7 cellular contexts compared by ENCODE assay signal in the genomic region with DNA sequence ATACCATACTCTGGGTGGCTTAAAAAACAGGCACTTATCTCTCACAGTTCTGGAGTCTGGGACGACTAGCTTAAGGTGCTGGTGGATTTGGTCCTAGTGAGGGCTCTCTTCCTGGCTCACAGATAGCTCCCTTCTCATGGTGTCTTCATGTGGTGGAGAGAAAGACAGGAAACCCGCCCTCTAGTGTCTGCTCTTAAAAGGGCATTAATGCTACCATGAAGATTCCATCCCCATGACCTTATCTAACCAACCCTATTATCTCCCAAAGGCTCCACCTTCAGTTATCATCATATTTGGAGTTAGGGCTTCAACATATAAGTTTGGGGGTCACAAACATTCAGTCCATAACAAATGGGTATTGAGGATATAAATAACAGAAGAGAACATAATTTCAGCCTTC.
A peak's percentile ranks its signal among the peaks of the same experiment; 100 is the strongest.
DNase-seq lines count a peak whose midpoint lies in the region; ATAC-seq and TF ChIP-seq lines count a peak whose summit lies in the region.

No MANE protein-coding gene starts in this region.

- H3K4me1 ChIP-seq in lower lobe of right lung: no peaks in the 10 kb centered on the region

- TF ChIP-seq CTCF in lower lobe of right lung (IDR thresholded peaks at IDR 0.05): peak; percentile 33

- no peaks in the 10 kb centered on the region for H3K36me3 ChIP-seq in lower lobe of right lung

- no peaks in the 10 kb centered on the region for H3K4me1 Mint-ChIP-seq in effector memory CD8-positive, alpha-beta T cell (ENCODE audit: low read depth in 2 of 2)

- H3K9me3 ChIP-seq in lower lobe of right lung: no peaks in the 10 kb centered on the region

- intact Hi-C loops in lower lobe of right lung (cut with DNase I): no loop called here

- DNase-seq in SW480 (ENCODE audit: low spot score) (peak; percentile 16), lower lobe of right lung (no peak), NCI-H2171 treated with DMSO at 0.1 percent for 48 hours (lab: John Stamatoyannopoulos, UW) (no peak)
- DNase-seq in effector memory CD8-positive, alpha-beta T cell: no peak

- H3K27ac Mint-ChIP-seq in effector memory CD8-positive, alpha-beta T cell: no peak overlapping the region

- H3K27me3 Mint-ChIP-seq in effector memory CD8-positive, alpha-beta T cell: no peaks in the 10 kb centered on the region

- ATAC-seq in GM19023 (IDR thresholded peaks at IDR 0.05; ENCODE audit: unreplicated experiment): peak; percentile 70
- ATAC-seq in HG03175 (IDR thresholded peaks at IDR 0.05; ENCODE audit: unreplicated experiment): peak; percentile 80
- ATAC-seq in lower lobe of right lung: peak in 1 of 2 donors; percentile 53
- ATAC-seq in effector memory CD8-positive, alpha-beta T cell (replicated peaks): no peak
- no peak for ATAC-seq in GM21423 (IDR thresholded peaks at IDR 0.05; ENCODE audit: unreplicated experiment)

- no peak overlapping the region for H3K4me3 Mint-ChIP-seq in effector memory CD8-positive, alpha-beta T cell

- no peaks in the 10 kb centered on the region for H3K9me3 Mint-ChIP-seq in effector memory CD8-positive, alpha-beta T cell

- H3K36me3 Mint-ChIP-seq in effector memory CD8-positive, alpha-beta T cell (ENCODE audit: insufficient read depth): no peaks in the 10 kb centered on the region

- no peak overlapping the region for H3K27ac ChIP-seq in lower lobe of right lung

- H3K4me3 ChIP-seq in lower lobe of right lung: no peak overlapping the region

- H3K27me3 ChIP-seq in lower lobe of right lung (ENCODE audit: low read depth): no peaks in the 10 kb centered on the region

Comparison
In these comparisons a context has a peak if more than half of its experiments do, and no peak if none do; other contexts are left out.
1. ATAC-seq: peak in GM19023 (single experiment) and HG03175 (single experiment); none in effector memory CD8-positive, alpha-beta T cell (single experiment) and GM21423 (single experiment).